Comparison of ENCODE assay signal across 1 cellular context in the genomic region with DNA sequence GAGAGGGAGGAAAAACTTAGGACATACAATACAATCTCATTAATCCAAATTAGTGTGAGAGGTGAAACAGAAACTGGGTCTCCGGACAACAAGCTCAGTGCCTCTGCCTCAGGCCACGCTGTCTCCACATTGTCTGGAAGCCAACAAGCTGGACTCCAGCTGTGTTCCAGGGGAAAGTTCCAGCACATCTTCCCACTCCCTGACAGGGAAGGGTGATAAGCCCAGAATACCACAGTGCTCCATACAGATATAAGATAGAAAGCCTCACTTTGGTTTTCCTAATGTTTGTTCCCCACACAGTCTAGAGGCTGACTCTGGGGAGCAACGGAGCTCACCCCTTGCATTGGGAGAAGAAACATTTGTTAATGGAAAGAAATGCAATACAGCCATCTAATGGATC.
TF ChIP-seq lines count a peak whose summit lies in the region.

No MANE protein-coding gene starts in this region.

TF ChIP-seq in SK-N-SH, 30 proteins besides CTCF, POLR2A, EP300 and RAD21 (continued from another document):
- TF ChIP-seq, protein P1, sequence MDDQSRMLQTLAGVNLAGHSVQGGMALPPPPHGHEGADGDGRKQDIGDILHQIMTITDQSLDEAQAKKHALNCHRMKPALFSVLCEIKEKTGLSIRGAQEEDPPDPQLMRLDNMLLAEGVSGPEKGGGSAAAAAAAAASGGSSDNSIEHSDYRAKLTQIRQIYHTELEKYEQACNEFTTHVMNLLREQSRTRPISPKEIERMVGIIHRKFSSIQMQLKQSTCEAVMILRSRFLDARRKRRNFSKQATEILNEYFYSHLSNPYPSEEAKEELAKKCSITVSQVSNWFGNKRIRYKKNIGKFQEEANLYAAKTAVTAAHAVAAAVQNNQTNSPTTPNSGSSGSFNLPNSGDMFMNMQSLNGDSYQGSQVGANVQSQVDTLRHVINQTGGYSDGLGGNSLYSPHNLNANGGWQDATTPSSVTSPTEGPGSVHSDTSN (IDR thresholded peaks at IDR 0.05): no peak
- TF ChIP-seq GATA2 (CRISPR knock-in tag; IDR thresholded peaks at IDR 0.05): no peak
- no peak for TF ChIP-seq RFX5 (IDR thresholded peaks at IDR 0.05; ENCODE audit: low read length)
- no peak for TF ChIP-seq FOXM1 (IDR thresholded peaks at IDR 0.05; ENCODE audit: low read depth)
- no peak for TF ChIP-seq IRF3 (IDR thresholded peaks at IDR 0.05; ENCODE audit: low read depth, low read length)
TF ChIP-seq in SK-N-SH: peak in this region for 0.
